ENCODE assay signal across 1 cellular context in genomic region chr13:20942938-20943518, GRCh38.
TF ChIP-seq lines count a peak whose summit lies in the region.

No MANE protein-coding gene starts in this region.

TF ChIP-seq in GM12878, 131 proteins besides CTCF, POLR2A, EP300 and RAD21:
- no peak for TF ChIP-seq YY1 (IDR thresholded peaks at IDR 0.05; ENCODE audit: low read depth, low read length)
- no peak for TF ChIP-seq SMAD5 (IDR thresholded peaks at IDR 0.05; ENCODE audit: low read depth)
- TF ChIP-seq RBBP5 (conservative IDR thresholded peaks at IDR 0.05) = no peak
- TF ChIP-seq ZNF274 (IDR thresholded peaks at IDR 0.05; ENCODE audit: insufficient read depth, insufficient read length) = no peak
- no peak for TF ChIP-seq ZNF24 (IDR thresholded peaks at IDR 0.05)
- TF ChIP-seq TCF3 (IDR thresholded peaks at IDR 0.05; ENCODE audit: borderline replicate concordance, insufficient read depth, low read depth, low read length) = no peak
- no peak for TF ChIP-seq CHD1 (IDR thresholded peaks at IDR 0.05; ENCODE audit: low read depth, low read length)
- no peak for TF ChIP-seq STAT3 (IDR thresholded peaks at IDR 0.05; ENCODE audit: low read depth, low read length)
- TF ChIP-seq CUX1 (IDR thresholded peaks at IDR 0.05; ENCODE audit: insufficient replicate concordance, low read depth, low read length) = no peak
- no peak for TF ChIP-seq SRF (IDR thresholded peaks at IDR 0.05; ENCODE audit: low read depth in 2 of 2, low read length in 2 of 2)
- TF ChIP-seq ZNF384 (IDR thresholded peaks at IDR 0.05; ENCODE audit: borderline replicate concordance, low read depth, low read length) = no peak
- no peak for TF ChIP-seq TBL1XR1 (IDR thresholded peaks at IDR 0.05; ENCODE audit: low read depth, low read length)
- TF ChIP-seq MEF2B (IDR thresholded peaks at IDR 0.05; ENCODE audit: partially characterized antibody, poor library complexity, severe bottlenecking) = no peak
- TF ChIP-seq ZSCAN29 (IDR thresholded peaks at IDR 0.05) = no peak
- TF ChIP-seq BACH1 (IDR thresholded peaks at IDR 0.05; ENCODE audit: borderline replicate concordance) = no peak
TF ChIP-seq in GM12878: peak in this region for 0.
